Comparison of ENCODE assay signal across 8 cellular contexts in genomic region chr14:77133718-77134338, GRCh38. TPM values are rescaled to one million over a fixed set of nuclear protein-coding genes. Genes with fewer than 3 reads are reported as not detected.
A peak's percentile ranks its signal among the peaks of the same experiment; 100 is the strongest.
DNase-seq lines count a peak whose midpoint lies in the region; ATAC-seq and TF ChIP-seq lines count a peak whose summit lies in the region.

No MANE protein-coding gene starts in this region.

- H2BK12ac ChIP-seq in trophoblast cell (ENCODE audit: low read length), result no peak overlapping the region

- no peak overlapping the region for H3K27ac ChIP-seq in trophoblast cell (ENCODE audit: low read depth, low read length)

- no peak overlapping the region for H2AFZ ChIP-seq in trophoblast cell (ENCODE audit: insufficient read depth, low read length, poor library complexity)

- no peak overlapping the region for H4K12ac ChIP-seq in trophoblast cell (ENCODE audit: low read depth, low read length)

- H3K18ac ChIP-seq in trophoblast cell (ENCODE audit: low read length), result no peak overlapping the region

- H3K23ac ChIP-seq in trophoblast cell (ENCODE audit: low read length), result no peak overlapping the region

- H3K27me3 ChIP-seq in trophoblast cell (ENCODE audit: insufficient read depth, low read length) (no peaks in the 10 kb centered on the region), BE2C (no peaks in the 10 kb centered on the region)

- H3K14ac ChIP-seq in trophoblast cell (ENCODE audit: low read length), result no peak overlapping the region

- H3K79me1 ChIP-seq in trophoblast cell (ENCODE audit: low read length), result no peaks in the 10 kb centered on the region

- no peaks in the 10 kb centered on the region for H3K36me3 ChIP-seq in trophoblast cell (ENCODE audit: control insufficient read depth in 1 of 2, insufficient read depth in 2 of 2, low read length in 2 of 2)
- no peaks in the 10 kb centered on the region for H3K36me3 ChIP-seq in BE2C

- H2BK5ac ChIP-seq in trophoblast cell (ENCODE audit: low read depth, low read length, poor library complexity), result no peak overlapping the region

- TF ChIP-seq CTCF in GM13977 (IDR thresholded peaks at IDR 0.05; ENCODE audit: extremely low read depth, insufficient read depth, missing control alignments), result no peak
- TF ChIP-seq CTCF in BE2C (IDR thresholded peaks at IDR 0.05; ENCODE audit: low read depth, low read length), result no peak

- H3K4me2 ChIP-seq in trophoblast cell (ENCODE audit: low read length), result no peak overlapping the region

- in situ Hi-C loops in GM13977 (cut with MboI; ENCODE audit: low pct_unique_long_range_greater_than_20kb, low sequenced_read_pairs, unreplicated experiment), result loop anchor here (25.0 kb wide), 1 partner anchor 403 kb away; no protein-coding TSS in a partner anchor

- no peak overlapping the region for H3K9ac ChIP-seq in trophoblast cell (ENCODE audit: low read length)

- no peak overlapping the region for H3K4me3 ChIP-seq in trophoblast cell (ENCODE audit: low read depth, low read length)
- no peak overlapping the region for H3K4me3 ChIP-seq in BE2C (ENCODE audit: low read depth, low read length)

- ATAC-seq in HG03196 (IDR thresholded peaks at IDR 0.05; ENCODE audit: unreplicated experiment) (no peak), GM21825 (IDR thresholded peaks at IDR 0.05; ENCODE audit: unreplicated experiment) (no peak)

- DNase-seq in GM13977 (ENCODE audit: low spot score), result peak; percentile 84
- DNase-seq in HuH-7 (ENCODE audit: low spot score), result peak; percentile 86
- peak; percentile 62 to 69 for DNase-seq in activated CD4-positive, alpha-beta T cell treated with anti-CD3 and anti-CD28 coated beads, Interleukin-2, amount 50 U/mL, for 48 hours
- DNase-seq in erythroblast (lab: John Stamatoyannopoulos, UW), result peak; percentile 65 to 67
- DNase-seq in trophoblast cell, result peak; percentile 48 to 87
- no peak for DNase-seq in BE2C

- no peak overlapping the region for H3K4ac ChIP-seq in trophoblast cell (ENCODE audit: low read depth, low read length)

- H3K79me2 ChIP-seq in trophoblast cell (ENCODE audit: control insufficient read depth, insufficient read depth, low read length, poor library complexity), result no peaks in the 10 kb centered on the region

- no peak overlapping the region for H2BK120ac ChIP-seq in trophoblast cell (ENCODE audit: insufficient read depth, low read length, poor library complexity)

- no peak overlapping the region for H4K8ac ChIP-seq in trophoblast cell (ENCODE audit: low read depth, low read length)

- no peak for TF ChIP-seq POLR2A in erythroblast (IDR thresholded peaks at IDR 0.05; ENCODE audit: low read length)

- H3K9me3 ChIP-seq in trophoblast cell (ENCODE audit: insufficient read depth, low read depth, low read length), result peaks cover 2% of the 10 kb centered on the region
- no peaks in the 10 kb centered on the region for H3K9me3 ChIP-seq in BE2C

- H3K4me1 ChIP-seq in trophoblast cell (ENCODE audit: control insufficient read depth in 1 of 2, insufficient read depth in 2 of 2, low read length in 2 of 2) (no peaks in the 10 kb centered on the region), BE2C (peaks cover 11% of the 10 kb centered on the region)

- H2AK5ac ChIP-seq in trophoblast cell (ENCODE audit: low read length), result no peak overlapping the region

- WGBS in trophoblast cell (ENCODE audit: extremely low coverage, insufficient coverage, insufficient read length), result no CpG with 5 or more reads among the region's 22 CpGs

- H4K91ac ChIP-seq in trophoblast cell (ENCODE audit: low read depth, low read length), result no peak overlapping the region

RNA-seq across cellular contexts. Expression of gene ZDHHC22, which starts 7.8 kb away (rescaled TPM):
- 0.26 and 0.28 TPM in 2 replicates for polyA plus RNA-seq in trophoblast cell (2013)
- polyA plus RNA-seq in BE2C (2012; ENCODE audit: insufficient read depth, insufficient read length, low read depth), result 4.3 TPM

RNA-seq across cellular contexts. Expression of gene CIPC, which starts 35.8 kb away (rescaled TPM):
- polyA plus RNA-seq in trophoblast cell (2013), result 14.3 and 14.4 TPM in 2 replicates
- polyA plus RNA-seq in BE2C (2012; ENCODE audit: insufficient read depth, insufficient read length, low read depth), result 28.9 TPM

RNA-seq across cellular contexts. Expression of gene TMEM63C, which starts 47.8 kb away (rescaled TPM):
- 0.43 and 0.57 TPM in 2 replicates for polyA plus RNA-seq in trophoblast cell (2013)
- polyA plus RNA-seq in BE2C (2012; ENCODE audit: insufficient read depth, insufficient read length, low read depth), result 7.2 TPM
